Comparison of ENCODE assay signal across 1 cellular context in the genomic region with DNA sequence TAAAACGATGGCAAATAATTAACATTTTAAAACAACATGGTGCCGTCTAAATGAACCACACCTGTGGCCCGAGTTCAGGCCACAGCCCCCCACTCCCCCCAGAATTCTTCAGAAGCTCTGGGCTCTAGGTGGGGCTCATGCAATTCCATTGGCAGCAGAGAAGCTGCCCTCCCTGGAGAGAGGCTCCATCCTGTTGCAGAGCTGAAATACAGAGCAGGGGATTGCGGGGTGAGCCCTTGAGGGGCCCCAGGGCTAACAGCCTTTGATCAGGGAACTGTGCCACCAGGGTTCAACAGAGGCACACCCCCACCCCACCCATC.
TF ChIP-seq lines count a peak whose summit lies in the region.

No MANE protein-coding gene starts in this region.

TF ChIP-seq in HepG2, 621 proteins besides CTCF, POLR2A, EP300 and RAD21 (continued from another document):
- TF ChIP-seq, protein P1, sequence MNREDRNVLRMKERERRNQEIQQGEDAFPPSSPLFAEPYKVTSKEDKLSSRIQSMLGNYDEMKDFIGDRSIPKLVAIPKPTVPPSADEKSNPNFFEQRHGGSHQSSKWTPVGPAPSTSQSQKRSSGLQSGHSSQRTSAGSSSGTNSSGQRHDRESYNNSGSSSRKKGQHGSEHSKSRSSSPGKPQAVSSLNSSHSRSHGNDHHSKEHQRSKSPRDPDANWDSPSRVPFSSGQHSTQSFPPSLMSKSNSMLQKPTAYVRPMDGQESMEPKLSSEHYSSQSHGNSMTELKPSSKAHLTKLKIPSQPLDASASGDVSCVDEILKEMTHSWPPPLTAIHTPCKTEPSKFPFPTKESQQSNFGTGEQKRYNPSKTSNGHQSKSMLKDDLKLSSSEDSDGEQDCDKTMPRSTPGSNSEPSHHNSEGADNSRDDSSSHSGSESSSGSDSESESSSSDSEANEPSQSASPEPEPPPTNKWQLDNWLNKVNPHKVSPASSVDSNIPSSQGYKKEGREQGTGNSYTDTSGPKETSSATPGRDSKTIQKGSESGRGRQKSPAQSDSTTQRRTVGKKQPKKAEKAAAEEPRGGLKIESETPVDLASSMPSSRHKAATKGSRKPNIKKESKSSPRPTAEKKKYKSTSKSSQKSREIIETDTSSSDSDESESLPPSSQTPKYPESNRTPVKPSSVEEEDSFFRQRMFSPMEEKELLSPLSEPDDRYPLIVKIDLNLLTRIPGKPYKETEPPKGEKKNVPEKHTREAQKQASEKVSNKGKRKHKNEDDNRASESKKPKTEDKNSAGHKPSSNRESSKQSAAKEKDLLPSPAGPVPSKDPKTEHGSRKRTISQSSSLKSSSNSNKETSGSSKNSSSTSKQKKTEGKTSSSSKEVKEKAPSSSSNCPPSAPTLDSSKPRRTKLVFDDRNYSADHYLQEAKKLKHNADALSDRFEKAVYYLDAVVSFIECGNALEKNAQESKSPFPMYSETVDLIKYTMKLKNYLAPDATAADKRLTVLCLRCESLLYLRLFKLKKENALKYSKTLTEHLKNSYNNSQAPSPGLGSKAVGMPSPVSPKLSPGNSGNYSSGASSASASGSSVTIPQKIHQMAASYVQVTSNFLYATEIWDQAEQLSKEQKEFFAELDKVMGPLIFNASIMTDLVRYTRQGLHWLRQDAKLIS (CRISPR knock-in tag; IDR thresholded peaks at IDR 0.05): no peak
- TF ChIP-seq RBFOX2 (IDR thresholded peaks at IDR 0.05; ENCODE audit: low read depth, low read length) (0 out of 2 replicates have a peak, but pooled peaks have one; percentile 14), BRD4 (CRISPR knock-in tag; IDR thresholded peaks at IDR 0.05) (no peak), NFYB (CRISPR knock-in tag; IDR thresholded peaks at IDR 0.05) (no peak), RFXANK (CRISPR knock-in tag; IDR thresholded peaks at IDR 0.05) (no peak), XRCC5 (optimal IDR thresholded peaks at IDR 0.05; ENCODE audit: low read length) (no peak), SALL1 (CRISPR knock-in tag; IDR thresholded peaks at IDR 0.05) (0 out of 2 replicates have a peak, but pooled peaks have one; percentile 3), RNF2 (conservative IDR thresholded peaks at IDR 0.05; ENCODE audit: low read depth) (no peak), JUN (CRISPR knock-in tag; IDR thresholded peaks at IDR 0.05) (no peak), ZNF652 (CRISPR knock-in tag; IDR thresholded peaks at IDR 0.05; ENCODE audit: borderline replicate concordance, low read depth) (no peak), POGZ (CRISPR knock-in tag; IDR thresholded peaks at IDR 0.05) (no peak), ZBED4 (CRISPR knock-in tag; IDR thresholded peaks at IDR 0.05; ENCODE audit: borderline replicate concordance) (no peak), TCF7 (IDR thresholded peaks at IDR 0.05; ENCODE audit: low read depth) (peak; percentile 28; the same call in 1 of the 2 replicates), RARA (CRISPR knock-in tag; IDR thresholded peaks at IDR 0.05) (no peak), ZSCAN25 (CRISPR knock-in tag; IDR thresholded peaks at IDR 0.05) (no peak), ZNF143 (CRISPR knock-in tag; IDR thresholded peaks at IDR 0.05) (no peak)
- TF ChIP-seq, protein P2, sequence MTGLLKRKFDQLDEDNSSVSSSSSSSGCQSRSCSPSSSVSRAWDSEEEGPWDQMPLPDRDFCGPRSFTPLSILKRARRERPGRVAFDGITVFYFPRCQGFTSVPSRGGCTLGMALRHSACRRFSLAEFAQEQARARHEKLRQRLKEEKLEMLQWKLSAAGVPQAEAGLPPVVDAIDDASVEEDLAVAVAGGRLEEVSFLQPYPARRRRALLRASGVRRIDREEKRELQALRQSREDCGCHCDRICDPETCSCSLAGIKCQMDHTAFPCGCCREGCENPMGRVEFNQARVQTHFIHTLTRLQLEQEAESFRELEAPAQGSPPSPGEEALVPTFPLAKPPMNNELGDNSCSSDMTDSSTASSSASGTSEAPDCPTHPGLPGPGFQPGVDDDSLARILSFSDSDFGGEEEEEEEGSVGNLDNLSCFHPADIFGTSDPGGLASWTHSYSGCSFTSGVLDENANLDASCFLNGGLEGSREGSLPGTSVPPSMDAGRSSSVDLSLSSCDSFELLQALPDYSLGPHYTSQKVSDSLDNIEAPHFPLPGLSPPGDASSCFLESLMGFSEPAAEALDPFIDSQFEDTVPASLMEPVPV (CRISPR knock-in tag; IDR thresholded peaks at IDR 0.05): no peak
- TF ChIP-seq, protein P3, sequence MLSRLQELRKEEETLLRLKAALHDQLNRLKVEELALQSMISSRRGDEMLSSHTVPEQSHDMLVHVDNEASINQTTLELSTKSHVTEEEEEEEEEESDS (CRISPR knock-in tag; IDR thresholded peaks at IDR 0.05; ENCODE audit: borderline replicate concordance): no peak
- TF ChIP-seq, protein P4, sequence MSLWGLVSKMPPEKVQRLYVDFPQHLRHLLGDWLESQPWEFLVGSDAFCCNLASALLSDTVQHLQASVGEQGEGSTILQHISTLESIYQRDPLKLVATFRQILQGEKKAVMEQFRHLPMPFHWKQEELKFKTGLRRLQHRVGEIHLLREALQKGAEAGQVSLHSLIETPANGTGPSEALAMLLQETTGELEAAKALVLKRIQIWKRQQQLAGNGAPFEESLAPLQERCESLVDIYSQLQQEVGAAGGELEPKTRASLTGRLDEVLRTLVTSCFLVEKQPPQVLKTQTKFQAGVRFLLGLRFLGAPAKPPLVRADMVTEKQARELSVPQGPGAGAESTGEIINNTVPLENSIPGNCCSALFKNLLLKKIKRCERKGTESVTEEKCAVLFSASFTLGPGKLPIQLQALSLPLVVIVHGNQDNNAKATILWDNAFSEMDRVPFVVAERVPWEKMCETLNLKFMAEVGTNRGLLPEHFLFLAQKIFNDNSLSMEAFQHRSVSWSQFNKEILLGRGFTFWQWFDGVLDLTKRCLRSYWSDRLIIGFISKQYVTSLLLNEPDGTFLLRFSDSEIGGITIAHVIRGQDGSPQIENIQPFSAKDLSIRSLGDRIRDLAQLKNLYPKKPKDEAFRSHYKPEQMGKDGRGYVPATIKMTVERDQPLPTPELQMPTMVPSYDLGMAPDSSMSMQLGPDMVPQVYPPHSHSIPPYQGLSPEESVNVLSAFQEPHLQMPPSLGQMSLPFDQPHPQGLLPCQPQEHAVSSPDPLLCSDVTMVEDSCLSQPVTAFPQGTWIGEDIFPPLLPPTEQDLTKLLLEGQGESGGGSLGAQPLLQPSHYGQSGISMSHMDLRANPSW (CRISPR knock-in tag; IDR thresholded peaks at IDR 0.05; ENCODE audit: borderline replicate concordance): no peak
